In the genomic region with DNA sequence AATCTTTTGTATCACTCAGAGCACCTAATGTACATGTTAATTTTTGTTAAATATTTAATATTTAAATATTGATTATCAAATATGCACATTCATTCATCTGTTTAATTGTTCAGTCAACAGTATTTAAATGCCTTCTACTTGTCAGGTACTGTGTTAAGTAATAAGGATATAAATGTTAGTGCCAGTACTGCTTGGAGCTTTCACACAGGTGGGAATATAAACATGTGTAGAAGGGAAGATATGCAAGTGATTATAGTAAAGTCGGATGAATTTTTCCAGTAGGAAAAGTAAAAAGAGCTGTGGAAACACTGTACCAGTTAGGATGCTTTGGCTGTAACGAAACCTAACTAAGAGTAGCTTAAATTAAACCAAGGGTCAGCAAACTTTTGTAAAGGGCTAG, we compare ENCODE assay signal across 7 cellular contexts.
"Had no signal": no experiment of that assay in that cellular context is flagged by ENCODE, and none has a peak within 500 bp of the region (broad histone marks: within the 10 kb centered on the region; RNA-seq: fewer than 3 reads in every experiment).

No MANE protein-coding gene starts in this region.

- H3K4me3 ChIP-seq: K562 had no signal

- DNase-seq: IMR-90, KBM-7, KG1 had no signal

- ATAC-seq: HepG2, K562 had no signal

- FAIRE-seq: HepG2, HTR-8/SVneo, K562 had no signal

- H3K27ac ChIP-seq: HL-60 had no signal
